7 cellular contexts compared by ENCODE assay signal in genomic region chr6:149468179-149468578, GRCh38. TPM values are rescaled to one million over a fixed set of nuclear protein-coding genes. Genes with fewer than 3 reads are reported as not detected.
DNase-seq lines count a peak whose midpoint lies in the region; ATAC-seq, FAIRE-seq and TF ChIP-seq lines count a peak whose summit lies in the region.

No MANE protein-coding gene starts in this region.

- peak; percentile 2 for ATAC-seq in GM19438 (IDR thresholded peaks at IDR 0.05; ENCODE audit: low read depth, unreplicated experiment)
- ATAC-seq in effector memory CD8-positive, alpha-beta T cell (replicated peaks): peak; percentile 39

- no peak for TF ChIP-seq CTCF in D721Med (IDR thresholded peaks at IDR 0.05; ENCODE audit: insufficient read depth, missing control alignments)

- TF ChIP-seq POLR2A in GM12891 (IDR thresholded peaks at IDR 0.05; ENCODE audit: low read depth, low read length): no peak

- H3K36me3 Mint-ChIP-seq in IgD-negative memory B cell: peaks cover 16% of the 10 kb centered on the region
- peaks cover 29% of the 10 kb centered on the region for H3K36me3 Mint-ChIP-seq in effector memory CD8-positive, alpha-beta T cell (ENCODE audit: insufficient read depth)

- DNase-seq in GM12891 (ENCODE audit: insufficient read length, low spot score): no peak
- no peak for DNase-seq in effector memory CD8-positive, alpha-beta T cell
- DNase-seq in D721Med (ENCODE audit: insufficient read length, low spot score): no peak
- no peak for DNase-seq in RKO (ENCODE audit: low spot score)
- no peak for DNase-seq in HPDE6-E6E7 (ENCODE audit: extremely low spot score)

- H3K27me3 Mint-ChIP-seq in IgD-negative memory B cell: no peaks in the 10 kb centered on the region
- no peaks in the 10 kb centered on the region for H3K27me3 Mint-ChIP-seq in effector memory CD8-positive, alpha-beta T cell

- H3K4me3 Mint-ChIP-seq in IgD-negative memory B cell: peak overlapping the region; percentile 77 to 94 (median 90)
- no peak overlapping the region for H3K4me3 Mint-ChIP-seq in effector memory CD8-positive, alpha-beta T cell

- FAIRE-seq in GM12891 (lab: Jason Lieb, UNC) (peak; percentile 54), D721Med (lab: Jason Lieb, UNC) (no peak)

- peak overlapping the region; percentile 85 to 100 (median 98) for H3K27ac Mint-ChIP-seq in IgD-negative memory B cell
- H3K27ac Mint-ChIP-seq in effector memory CD8-positive, alpha-beta T cell: peak overlapping the region; percentile 36 to 38

- peaks cover 56 to 76% (median 73%) of the 10 kb centered on the region in 3 donors for H3K4me1 Mint-ChIP-seq in IgD-negative memory B cell
- peaks cover 16 to 26% of the 10 kb centered on the region in 2 donors for H3K4me1 Mint-ChIP-seq in effector memory CD8-positive, alpha-beta T cell (ENCODE audit: low read depth in 2 of 2)

- no peaks in the 10 kb centered on the region for H3K9me3 Mint-ChIP-seq in IgD-negative memory B cell
- no peaks in the 10 kb centered on the region for H3K9me3 Mint-ChIP-seq in effector memory CD8-positive, alpha-beta T cell

TF ChIP-seq in GM12891, 5 proteins besides CTCF, POLR2A, EP300 and RAD21:
- peak; percentile 82 for TF ChIP-seq SPI1 (IDR thresholded peaks at IDR 0.05; ENCODE audit: low read depth, low read length)
- no peak for TF ChIP-seq POU2F2 (IDR thresholded peaks at IDR 0.05; ENCODE audit: low read depth, low read length)

RNA-seq across cellular contexts. Expression of gene ZC3H12D, which starts 16.6 kb away (rescaled TPM):
- 5.1 TPM for polyA plus RNA-seq in GM12891 (2012; ENCODE audit: low read depth, missing spikeins)
- polyA plus RNA-seq in IgD-negative memory B cell: 8.2 TPM

Comparison
In these comparisons a context has a peak if more than half of its experiments do, and no peak if none do; other contexts are left out.
1. H3K4me3 Mint-ChIP-seq: peak in IgD-negative memory B cell (4 of 4); none in effector memory CD8-positive, alpha-beta T cell (0 of 2).